Comparison of ENCODE assay signal across 10 cellular contexts in genomic region chr11:119751281-119752060, GRCh38. TPM values are rescaled to one million over a fixed set of nuclear protein-coding genes. Genes with fewer than 3 reads are reported as not detected.
DNase-seq lines count a peak whose midpoint lies in the region; ATAC-seq and TF ChIP-seq lines count a peak whose summit lies in the region.
"Had no signal": no experiment of that assay in that cellular context is flagged by ENCODE, and none has a peak within 500 bp of the region (broad histone marks: within the 10 kb centered on the region; RNA-seq: fewer than 3 reads in every experiment).

No MANE protein-coding gene starts in this region.

- DNase-seq in T-helper 17 cell (no peak), D341Med (ENCODE audit: low spot score) (no peak), T-helper 9 cell (no peak), NCI-H345 (lab: John Stamatoyannopoulos, UW) (no peak)
- DNase-seq: NCI-H2029 had no signal

- no peak for TF ChIP-seq CTCF in GM12875 (IDR thresholded peaks at IDR 0.05; ENCODE audit: borderline replicate concordance, insufficient read depth, low read depth, low read length)

- H3K36me3 Mint-ChIP-seq in T-helper 17 cell (ENCODE audit: low read depth) = no peaks in the 10 kb centered on the region

- peak overlapping the region; percentile 34 for H3K4me2 ChIP-seq in BLaER1
- H3K4me2 ChIP-seq: smooth muscle cell had no signal

- ATAC-seq in HG03135 (IDR thresholded peaks at IDR 0.05; ENCODE audit: unreplicated experiment) (peak; percentile 57), T-helper 17 cell (peak; percentile 73), HG03175 (IDR thresholded peaks at IDR 0.05; ENCODE audit: unreplicated experiment) (no peak)

- H3K9ac ChIP-seq in BLaER1 = no peak overlapping the region

- H4K20me1 ChIP-seq in BLaER1 = no peaks in the 10 kb centered on the region

- peaks cover 13% of the 10 kb centered on the region for H3K4me1 Mint-ChIP-seq in T-helper 17 cell

- peaks cover 55% of the 10 kb centered on the region for H3K27me3 Mint-ChIP-seq in T-helper 17 cell

- H3K27me3 ChIP-seq in BLaER1 = no peaks in the 10 kb centered on the region

- H3K9me3 ChIP-seq in BLaER1 = no peaks in the 10 kb centered on the region
- no peaks in the 10 kb centered on the region for H3K9me3 ChIP-seq in T-helper 17 cell (ENCODE audit: control insufficient read depth, low read length, poor library complexity, severe bottlenecking)

- H3K4me1 ChIP-seq in BLaER1 = peaks cover 19% of the 10 kb centered on the region

- H3K27ac ChIP-seq in BLaER1 = no peak overlapping the region

- H3K36me3 ChIP-seq in BLaER1 = no peaks in the 10 kb centered on the region

- H3K4me3 Mint-ChIP-seq in T-helper 17 cell = peak overlapping the region; percentile 61

- H3K27ac Mint-ChIP-seq in T-helper 17 cell = peak overlapping the region; percentile 71

- no peak overlapping the region for H3K4me3 ChIP-seq in BLaER1
- peak overlapping the region; percentile 60 for H3K4me3 ChIP-seq in GM12875 (ENCODE audit: low read depth, low read length)
- H3K4me3 ChIP-seq: smooth muscle cell had no signal

RNA-seq across cellular contexts. Expression of gene NECTIN1, which starts 22.5 kb away (rescaled TPM):
- total RNA-seq in T-helper 17 cell = 1 to 10 TPM; 5.2 to 5.3 TPM
